9 cellular contexts compared by ENCODE assay signal in genomic region chr14:68937790-68938514, GRCh38. TPM values are rescaled to one million over a fixed set of nuclear protein-coding genes. Genes with fewer than 3 reads are reported as not detected.
A peak's percentile ranks its signal among the peaks of the same experiment; 100 is the strongest.
DNase-seq lines count a peak whose midpoint lies in the region; ATAC-seq and TF ChIP-seq lines count a peak whose summit lies in the region.
"Had no signal": no experiment of that assay in that cellular context is flagged by ENCODE, and none has a peak within 500 bp of the region (broad histone marks: within the 10 kb centered on the region; RNA-seq: fewer than 3 reads in every experiment).

No MANE protein-coding gene starts in this region.

- H3K36me3 ChIP-seq in WERI-Rb-1: no peaks in the 10 kb centered on the region

- in situ Hi-C loops in Caki2 (cut with HindIII; ENCODE audit: low pct_unique_long_range_greater_than_20kb, low sequenced_read_pairs): no loop called here

- H3K27ac ChIP-seq in WERI-Rb-1: no peak overlapping the region

- H3K9me3 Mint-ChIP-seq in progenitor cell of endocrine pancreas (ENCODE audit: low read depth): no peaks in the 10 kb centered on the region
- H3K9me3 Mint-ChIP-seq: natural killer cell treated with Interleukin-12 subunit alpha and Interleukin-12 subunit beta and Interleukin-15 and Interleukin-18, amount 100 ng/mL, for 72 hours had no signal

- DNase-seq in Caki2 (ENCODE audit: low read depth): peak; percentile 55
- no peak for DNase-seq in WERI-Rb-1
- peak; percentile 14 for DNase-seq in fibroblast of the conjunctiva (ENCODE audit: low read depth)
- DNase-seq in progenitor cell of endocrine pancreas (ENCODE audit: low spot score, unreplicated experiment): no peak
- DNase-seq in RKO (ENCODE audit: low spot score): no peak

- no peak for ATAC-seq in GM18517 (IDR thresholded peaks at IDR 0.05; ENCODE audit: unreplicated experiment)
- no peak for ATAC-seq in HG03432 (IDR thresholded peaks at IDR 0.05; ENCODE audit: unreplicated experiment)
- ATAC-seq in HG02588 (IDR thresholded peaks at IDR 0.05; ENCODE audit: unreplicated experiment): no peak

- H3K27me3 ChIP-seq in WERI-Rb-1 (ENCODE audit: insufficient read depth, low read depth, severe bottlenecking): no peaks in the 10 kb centered on the region

- H3K4me3 Mint-ChIP-seq in progenitor cell of endocrine pancreas (ENCODE audit: low read depth): no peak overlapping the region
- H3K4me3 Mint-ChIP-seq: natural killer cell treated with Interleukin-12 subunit alpha and Interleukin-12 subunit beta and Interleukin-15 and Interleukin-18, amount 100 ng/mL, for 72 hours had no signal

- H3K4me1 Mint-ChIP-seq in progenitor cell of endocrine pancreas (ENCODE audit: low read depth): peaks cover 60% of the 10 kb centered on the region

- no peaks in the 10 kb centered on the region for H3K9me3 ChIP-seq in WERI-Rb-1 (ENCODE audit: severe bottlenecking)

- H3K4me3 ChIP-seq in WERI-Rb-1 (ENCODE audit: low read depth, low read length): no peak overlapping the region

- no peaks in the 10 kb centered on the region for H3K27me3 Mint-ChIP-seq in progenitor cell of endocrine pancreas
- H3K27me3 Mint-ChIP-seq: natural killer cell treated with Interleukin-12 subunit alpha and Interleukin-12 subunit beta and Interleukin-15 and Interleukin-18, amount 100 ng/mL, for 72 hours had no signal

- peak; percentile 31; the same call in 1 of the 2 replicates for TF ChIP-seq CTCF in WERI-Rb-1 (IDR thresholded peaks at IDR 0.05; ENCODE audit: low read depth, low read length)
- TF ChIP-seq CTCF in progenitor cell of endocrine pancreas (IDR thresholded peaks at IDR 0.05; ENCODE audit: unreplicated experiment): peak; percentile 45

- no peaks in the 10 kb centered on the region for H3K36me3 Mint-ChIP-seq in progenitor cell of endocrine pancreas (ENCODE audit: insufficient read depth)
- H3K36me3 Mint-ChIP-seq: natural killer cell treated with Interleukin-12 subunit alpha and Interleukin-12 subunit beta and Interleukin-15 and Interleukin-18, amount 100 ng/mL, for 72 hours had no signal

- peak overlapping the region; percentile 91 for H3K27ac Mint-ChIP-seq in progenitor cell of endocrine pancreas

RNA-seq across cellular contexts. Expression of gene ACTN1, which starts 41.1 kb away (rescaled TPM):
- 53.5 and 57.0 TPM in 2 replicates for total RNA-seq in Caki2 (2014; rRNA removed; shearing (Covaris generic); ENCODE audit: low replicate concordance)
- total RNA-seq in progenitor cell of endocrine pancreas: 92.6 and 105 TPM in 2 replicates

Comparison
In these comparisons a context has a peak if more than half of its experiments do, and no peak if none do; other contexts are left out.
1. DNase-seq: peak in Caki2 (single experiment) and fibroblast of the conjunctiva (single experiment); none in WERI-Rb-1 (single experiment), progenitor cell of endocrine pancreas (single experiment) and RKO (single experiment).